23 cellular contexts compared by ENCODE assay signal in the genomic region with DNA sequence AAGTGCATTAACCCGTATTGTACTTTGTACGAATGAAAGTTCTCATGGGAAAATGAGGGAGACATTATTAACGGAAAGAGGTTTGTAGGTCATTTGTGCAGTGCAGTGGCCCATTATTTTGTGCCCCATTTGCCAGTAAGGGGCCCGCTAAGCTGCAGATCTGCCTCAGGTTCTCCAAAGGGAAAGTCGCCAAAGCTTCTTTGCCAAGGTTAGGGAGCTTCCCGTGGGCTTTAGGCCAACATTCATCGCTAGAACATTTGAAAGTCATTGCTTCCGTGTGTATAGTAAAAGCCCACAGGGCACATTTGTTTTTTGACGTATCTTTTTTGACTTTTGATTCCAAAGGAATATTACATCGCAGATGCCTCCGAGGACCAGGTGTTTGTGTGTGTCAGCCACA.
A peak's percentile ranks its signal among the peaks of the same experiment; 100 is the strongest.
DNase-seq lines count a peak whose midpoint lies in the region; ATAC-seq and TF ChIP-seq lines count a peak whose summit lies in the region.
"Had no signal": no experiment of that assay in that cellular context is flagged by ENCODE, and none has a peak within 500 bp of the region (broad histone marks: within the 10 kb centered on the region; RNA-seq: fewer than 3 reads in every experiment).

No MANE protein-coding gene starts in this region.

- CTCF ChIA-PET in activated CD8-positive, alpha-beta T cell treated with anti-CD3 and anti-CD28 coated beads for 36 hours (lab: Charles Lee): interaction anchor here (1.4 kb wide), 1 partner anchor 23 kb away, joined by 3 read pairs; no protein-coding TSS in a partner anchor
- CTCF ChIA-PET in activated CD8-positive, alpha-beta T cell treated with anti-CD3 and anti-CD28 coated beads, Interleukin-2, amount 10 ng/mL, durations not matched to agents 7 days and 5 days (lab: Charles Lee): interaction anchor here (0.8 to 1.4 kb wide), 3 partner anchors 14 to 94 kb away, joined by 3 to 4 read pairs (median 3); no protein-coding TSS in a partner anchor

- intact Hi-C loops in activated CD8-positive, alpha-beta T cell treated with anti-CD3 and anti-CD28 coated beads for 36 hours (cut with micrococcal nuclease): no loop called here

- no peaks in the 10 kb centered on the region for H3K27me3 ChIP-seq in foreskin keratinocyte
- H3K27me3 ChIP-seq: gastrocnemius medialis, hepatocyte, stomach, transverse colon had no signal

- no peak for TF ChIP-seq CTCF in activated CD8-positive, alpha-beta T cell treated with anti-CD3 and anti-CD28 coated beads for 36 hours (IDR thresholded peaks at IDR 0.05)
- no peak for TF ChIP-seq CTCF in foreskin keratinocyte (conservative IDR thresholded peaks at IDR 0.05)
- TF ChIP-seq CTCF in progenitor cell of endocrine pancreas (IDR thresholded peaks at IDR 0.05; ENCODE audit: unreplicated experiment): no peak

- no peak for ATAC-seq in activated CD8-positive, alpha-beta T cell treated with anti-CD3 and anti-CD28 coated beads for 36 hours
- ATAC-seq in activated CD8-positive, alpha-beta T cell treated with anti-CD3 and anti-CD28 coated beads, Interleukin-2, amount 10 ng/mL, durations not matched to agents 7 days and 5 days: no peak
- ATAC-seq in foreskin keratinocyte: no peak
- ATAC-seq in GM21390 (IDR thresholded peaks at IDR 0.05; ENCODE audit: unreplicated experiment): no peak
- ATAC-seq: gastrocnemius medialis had no signal

- H3K27ac Mint-ChIP-seq in activated CD8-positive, alpha-beta T cell treated with anti-CD3 and anti-CD28 coated beads for 36 hours: peak overlapping the region; percentile 92
- no peak overlapping the region for H3K27ac Mint-ChIP-seq in activated CD8-positive, alpha-beta T cell treated with anti-CD3 and anti-CD28 coated beads, Interleukin-2, amount 10 ng/mL, durations not matched to agents 7 days and 5 days
- H3K27ac Mint-ChIP-seq in progenitor cell of endocrine pancreas: peak overlapping the region; percentile 94
- H3K27ac Mint-ChIP-seq: activated T-helper 1 cell treated with anti-CD3 and anti-CD28 coated beads, Interleukin-12 subunit alpha, Interleukin-12 subunit beta, Interleukin-2, Interleukin-4 antibody, amounts not matched to agents 30 ng/mL and 10 ng/mL and 1 ng/mL, durations not matched to agents 14 hours and 24 hours and 36 hours had no signal

- no peaks in the 10 kb centered on the region for H3K27me3 Mint-ChIP-seq in activated CD8-positive, alpha-beta T cell treated with anti-CD3 and anti-CD28 coated beads for 36 hours
- H3K27me3 Mint-ChIP-seq in activated CD8-positive, alpha-beta T cell treated with anti-CD3 and anti-CD28 coated beads, Interleukin-2, amount 10 ng/mL, durations not matched to agents 7 days and 5 days (ENCODE audit: low read depth): no peaks in the 10 kb centered on the region
- no peaks in the 10 kb centered on the region for H3K27me3 Mint-ChIP-seq in progenitor cell of endocrine pancreas

- no peaks in the 10 kb centered on the region for H3K9me3 Mint-ChIP-seq in activated CD8-positive, alpha-beta T cell treated with anti-CD3 and anti-CD28 coated beads for 36 hours
- no peaks in the 10 kb centered on the region for H3K9me3 Mint-ChIP-seq in activated CD8-positive, alpha-beta T cell treated with anti-CD3 and anti-CD28 coated beads, Interleukin-2, amount 10 ng/mL, durations not matched to agents 7 days and 5 days (ENCODE audit: insufficient read depth)
- H3K9me3 Mint-ChIP-seq in progenitor cell of endocrine pancreas (ENCODE audit: low read depth): no peaks in the 10 kb centered on the region
- H3K9me3 Mint-ChIP-seq: activated T-helper 1 cell treated with anti-CD3 and anti-CD28 coated beads, Interleukin-12 subunit alpha, Interleukin-12 subunit beta, Interleukin-2, Interleukin-4 antibody, amounts not matched to agents 30 ng/mL and 10 ng/mL and 1 ng/mL, durations not matched to agents 14 hours and 24 hours and 36 hours had no signal

- no peak overlapping the region for H3K4me3 Mint-ChIP-seq in activated CD8-positive, alpha-beta T cell treated with anti-CD3 and anti-CD28 coated beads for 36 hours
- H3K4me3 Mint-ChIP-seq in activated CD8-positive, alpha-beta T cell treated with anti-CD3 and anti-CD28 coated beads, Interleukin-2, amount 10 ng/mL, durations not matched to agents 7 days and 5 days: no peak overlapping the region
- H3K4me3 Mint-ChIP-seq in progenitor cell of endocrine pancreas (ENCODE audit: low read depth): no peak overlapping the region
- H3K4me3 Mint-ChIP-seq: activated T-helper 1 cell treated with anti-CD3 and anti-CD28 coated beads, Interleukin-12 subunit alpha, Interleukin-12 subunit beta, Interleukin-2, Interleukin-4 antibody, amounts not matched to agents 30 ng/mL and 10 ng/mL and 1 ng/mL, durations not matched to agents 14 hours and 24 hours and 36 hours had no signal

- H3K4me1 ChIP-seq in foreskin keratinocyte: no peaks in the 10 kb centered on the region
- H3K4me1 ChIP-seq: gastrocnemius medialis, stomach, transverse colon had no signal

- H3K36me3 Mint-ChIP-seq in activated CD8-positive, alpha-beta T cell treated with anti-CD3 and anti-CD28 coated beads for 36 hours (ENCODE audit: low read depth): peaks cover 75% of the 10 kb centered on the region
- H3K36me3 Mint-ChIP-seq in activated CD8-positive, alpha-beta T cell treated with anti-CD3 and anti-CD28 coated beads, Interleukin-2, amount 10 ng/mL, durations not matched to agents 7 days and 5 days (ENCODE audit: low read depth): peaks cover 79% of the 10 kb centered on the region
- H3K36me3 Mint-ChIP-seq in progenitor cell of endocrine pancreas (ENCODE audit: insufficient read depth): peaks cover 7% of the 10 kb centered on the region

- peaks cover 74% of the 10 kb centered on the region for H3K4me1 Mint-ChIP-seq in activated CD8-positive, alpha-beta T cell treated with anti-CD3 and anti-CD28 coated beads for 36 hours (ENCODE audit: low read depth)
- peaks cover 71% of the 10 kb centered on the region for H3K4me1 Mint-ChIP-seq in activated CD8-positive, alpha-beta T cell treated with anti-CD3 and anti-CD28 coated beads, Interleukin-2, amount 10 ng/mL, durations not matched to agents 7 days and 5 days (ENCODE audit: low read depth)
- H3K4me1 Mint-ChIP-seq in progenitor cell of endocrine pancreas (ENCODE audit: low read depth): peaks cover 16% of the 10 kb centered on the region

- POLR2A ChIA-PET in activated CD8-positive, alpha-beta T cell treated with anti-CD3 and anti-CD28 coated beads for 36 hours (lab: Charles Lee): interaction anchor here (0.7 to 1.8 kb wide), 6 partner anchors 8 to 61 kb away, joined by 3 to 4 read pairs (median 4); a partner anchor contains a TSS
- POLR2A ChIA-PET in activated CD8-positive, alpha-beta T cell treated with anti-CD3 and anti-CD28 coated beads, Interleukin-2, amount 10 ng/mL, durations not matched to agents 7 days and 5 days (lab: Charles Lee): interaction anchor here (0.6 to 1.4 kb wide), 6 partner anchors 19 to 68 kb away, joined by 3 to 9 read pairs (median 4); no protein-coding TSS in a partner anchor

- H3K27ac ChIP-seq in foreskin keratinocyte: peak overlapping the region; percentile 21
- H3K27ac ChIP-seq: gastrocnemius medialis, hepatocyte, stomach, transverse colon had no signal

- DNase-seq in activated CD8-positive, alpha-beta T cell treated with anti-CD3 and anti-CD28 coated beads for 36 hours: no peak
- no peak for DNase-seq in activated CD8-positive, alpha-beta T cell treated with anti-CD3 and anti-CD28 coated beads, Interleukin-2, amount 10 ng/mL, durations not matched to agents 7 days and 5 days
- DNase-seq in NCI-H2029 treated with DMSO at 0.1 percent for 48 hours (lab: John Stamatoyannopoulos, UW) (peak; percentile 11), foreskin keratinocyte (no peak), progenitor cell of endocrine pancreas (ENCODE audit: low spot score, unreplicated experiment) (no peak), T-helper 9 cell (no peak)
- DNase-seq in activated CD4-positive, alpha-beta T cell treated with anti-CD3 and anti-CD28 coated beads, Interleukin-2, amount 50 U/mL, for 4 hours: no peak
- DNase-seq: activated CD4-positive, alpha-beta T cell treated with anti-CD3 and anti-CD28 coated beads for 4 hours; activated naive CD4-positive, alpha-beta T cell treated with anti-CD3 and anti-CD28 coated beads, Interleukin-2, amount 50 U/mL, for 16 hours; gastrocnemius medialis; GF-D8; HCEC 1CT; mesendoderm; NCI-H1105; NCI-H526; retina; small intestine; stimulated activated CD8-positive, alpha-beta memory T cell treated with anti-CD3 and anti-CD28 coated beads, Interleukin-4, amount 100 ng/mL, for 48 hours; stomach; transverse colon had no signal
